ENCODE assay signal across 1 cellular context in genomic region chr21:34820051-34820450, GRCh38.
TF ChIP-seq lines count a peak whose summit lies in the region.

No MANE protein-coding gene starts in this region.

TF ChIP-seq in K562, 482 proteins besides CTCF, POLR2A, EP300 and RAD21 (continued from another document):
- TF ChIP-seq CHD7 (IDR thresholded peaks at IDR 0.05; ENCODE audit: low read depth, low read length) (no peak), ZBTB49 (CRISPR knock-in tag; IDR thresholded peaks at IDR 0.05; ENCODE audit: borderline replicate concordance) (no peak), CBFA2T3 (IDR thresholded peaks at IDR 0.05) (no peak), PPARD (CRISPR knock-in tag; IDR thresholded peaks at IDR 0.05) (no peak), HDAC6 (IDR thresholded peaks at IDR 0.05; ENCODE audit: low read depth, low read length) (no peak)
- TF ChIP-seq, protein P1, sequence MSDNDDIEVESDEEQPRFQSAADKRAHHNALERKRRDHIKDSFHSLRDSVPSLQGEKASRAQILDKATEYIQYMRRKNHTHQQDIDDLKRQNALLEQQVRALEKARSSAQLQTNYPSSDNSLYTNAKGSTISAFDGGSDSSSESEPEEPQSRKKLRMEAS (CRISPR knock-in tag; IDR thresholded peaks at IDR 0.05) = no peak
